In the genomic region with DNA sequence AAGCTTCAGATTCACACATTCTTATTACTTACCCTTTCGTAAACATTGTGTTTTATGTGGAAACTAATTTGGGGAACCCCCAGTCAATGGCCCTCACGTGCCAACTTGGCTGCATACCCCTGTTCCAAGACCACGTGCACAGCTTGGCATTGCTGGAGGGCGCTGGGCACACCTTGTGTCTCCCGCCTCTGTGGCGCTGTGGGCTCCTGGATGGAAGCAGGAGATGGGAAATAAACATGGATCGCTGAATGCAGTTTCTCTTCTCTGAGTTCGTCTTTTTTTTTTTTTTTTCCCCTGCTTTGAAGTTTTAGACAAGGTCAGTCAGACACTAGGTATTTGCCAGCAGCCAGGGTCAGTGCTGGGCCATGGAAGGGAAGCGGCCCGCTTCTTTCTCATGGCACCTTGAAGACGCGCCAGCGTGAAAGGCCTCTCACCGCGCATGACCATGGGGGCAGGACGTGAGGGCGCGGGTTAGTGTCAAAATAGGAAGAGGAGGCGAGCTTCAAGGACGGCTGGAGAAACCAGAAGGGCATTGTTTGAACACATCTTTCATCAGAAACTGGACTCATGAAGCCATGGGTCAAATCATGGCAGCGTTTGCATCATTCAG, we compare ENCODE assay signal across 21 cellular contexts.
"Had no signal": no experiment of that assay in that cellular context is flagged by ENCODE, and none has a peak within 500 bp of the region (broad histone marks: within the 10 kb centered on the region; RNA-seq: fewer than 3 reads in every experiment).

No MANE protein-coding gene starts in this region.

- H3K4me3 Mint-ChIP-seq: activated CD4-positive, alpha-beta T cell treated with anti-CD3 and anti-CD28 coated beads, Interleukin-2, amount 10 ng/mL, durations not matched to agents 24 days and 14 days; activated naive CD8-positive, alpha-beta T cell; activated T-cell treated with anti-CD3 and anti-CD28 coated beads, Interleukin-2, amount 50 U/mL, for 72 hours; T-helper 17 cell; WTC11 had no signal

- DNase-seq: activated CD4-positive, alpha-beta T cell treated with anti-CD3 and anti-CD28 coated beads, Interleukin-2, amount 10 ng/mL, durations not matched to agents 24 days and 14 days; activated CD4-positive, alpha-beta T cell treated with anti-CD3 and anti-CD28 coated beads, Interleukin-2, amount 50 U/mL, for 48 hours; activated CD4-positive, CD25-positive, alpha-beta regulatory T cell treated with anti-CD3 and anti-CD28 coated beads, Interleukin-2, amount 50 U/mL, for 72 hours; activated CD8-positive, alpha-beta memory T cell treated with anti-CD3 and anti-CD28 coated beads for 24 hours; activated naive CD4-positive, alpha-beta T cell; activated T-cell treated with anti-CD3 and anti-CD28 coated beads, Interleukin-2, amount 50 U/mL, for 72 hours; MG63; MV-4-11; NCI-H1105; NCI-H1436 treated with DMSO at 0.1 percent for 48 hours; NCI-H187 treated with DMSO at 0.1 percent for 48 hours; NCI-H2081 treated with DMSO at 0.1 percent for 48 hours; NCI-H446; NCI-H524; PC-3; SIG-M5; T-helper 17 cell; T-helper 9 cell had no signal

- ATAC-seq: activated T-cell treated with anti-CD3 and anti-CD28 coated beads, Interleukin-2, amount 50 U/mL, for 72 hours; PC-3; T-helper 17 cell; WTC11 had no signal

- H3K4me1 Mint-ChIP-seq: activated CD4-positive, alpha-beta T cell treated with anti-CD3 and anti-CD28 coated beads, Interleukin-2, amount 10 ng/mL, durations not matched to agents 24 days and 14 days; WTC11 had no signal

- H3K27ac Mint-ChIP-seq: activated CD4-positive, alpha-beta T cell treated with anti-CD3 and anti-CD28 coated beads, Interleukin-2, amount 10 ng/mL, durations not matched to agents 24 days and 14 days; activated naive CD8-positive, alpha-beta T cell; activated T-cell treated with anti-CD3 and anti-CD28 coated beads, Interleukin-2, amount 50 U/mL, for 72 hours; activated T-helper 2 cell treated with anti-CD3 and anti-CD28 coated beads, Interferon-gamma antibody, Interleukin-2, Interleukin-4, amounts not matched to agents 10 μg/mL and 5 μg/mL and 100 μg/mL, durations not matched to agents 14 hours and 24 hours and 36 hours; T-helper 17 cell; WTC11 had no signal

- H3K27me3 ChIP-seq: MG63 had no signal

- H3K9me3 ChIP-seq: MG63 had no signal

- H3K27me3 Mint-ChIP-seq: activated CD4-positive, alpha-beta T cell treated with anti-CD3 and anti-CD28 coated beads, Interleukin-2, amount 10 ng/mL, durations not matched to agents 24 days and 14 days; activated naive CD8-positive, alpha-beta T cell; T-helper 17 cell had no signal

- H3K9me3 Mint-ChIP-seq: activated CD4-positive, alpha-beta T cell treated with anti-CD3 and anti-CD28 coated beads, Interleukin-2, amount 10 ng/mL, durations not matched to agents 24 days and 14 days; activated T-cell treated with anti-CD3 and anti-CD28 coated beads, Interleukin-2, amount 50 U/mL, for 72 hours; activated T-helper 2 cell treated with anti-CD3 and anti-CD28 coated beads, Interferon-gamma antibody, Interleukin-2, Interleukin-4, amounts not matched to agents 10 μg/mL and 5 μg/mL and 100 μg/mL, durations not matched to agents 14 hours and 24 hours and 36 hours had no signal
